ENCODE assay signal across 15 cellular contexts in the genomic region with DNA sequence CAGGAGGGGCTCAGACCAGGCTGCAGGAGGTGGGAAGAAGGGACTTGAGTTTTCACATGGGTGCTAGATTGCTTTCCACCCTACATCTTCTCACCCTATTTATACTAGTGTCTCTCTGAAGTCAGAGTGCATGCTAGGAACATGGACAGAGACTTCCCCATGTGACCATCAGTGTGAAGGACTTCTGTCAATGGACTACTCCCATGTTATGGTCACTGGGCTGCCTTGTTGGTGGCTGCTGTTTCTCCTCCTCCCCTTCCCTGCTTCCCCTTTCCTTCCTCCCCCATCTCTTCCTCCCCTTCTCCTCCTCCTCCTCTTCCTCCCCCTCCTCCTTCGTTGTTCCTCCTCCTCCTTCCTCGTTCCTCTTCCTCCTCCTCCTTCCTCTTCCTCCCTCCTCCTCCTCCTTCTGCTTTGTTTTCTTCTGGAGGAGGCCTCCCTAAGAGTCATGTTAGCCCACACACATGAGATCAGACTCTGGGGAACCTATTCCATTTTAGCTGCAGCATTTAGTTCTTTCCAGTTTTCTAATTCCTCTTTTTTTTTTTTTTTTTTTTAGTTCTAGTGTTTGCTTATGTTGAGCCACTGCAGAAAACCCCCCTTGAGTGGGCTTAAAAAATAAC. TPM values are rescaled to one million over a fixed set of nuclear protein-coding genes. Genes with fewer than 3 reads are reported as not detected.
DNase-seq lines count a peak whose midpoint lies in the region; ATAC-seq and TF ChIP-seq lines count a peak whose summit lies in the region.
"Had no signal": no experiment of that assay in that cellular context is flagged by ENCODE, and none has a peak within 500 bp of the region (broad histone marks: within the 10 kb centered on the region; RNA-seq: fewer than 3 reads in every experiment).

No MANE protein-coding gene starts in this region.

- peak overlapping the region; percentile 24 for H3K27ac Mint-ChIP-seq in activated CD4-positive, alpha-beta T cell treated with anti-CD3 and anti-CD28 coated beads, Interleukin-2, amount 10 ng/mL, durations not matched to agents 24 days and 14 days
- H3K27ac Mint-ChIP-seq in stimulated activated memory B cell treated with anti-CD40 and anti-IgM and Interleukin-4, amounts not matched to agents 10 μg/mL and 1 μg/mL and 100 μg/mL, for 72 hours = peak overlapping the region; percentile 76

- no TSS peak for BruUV-seq in PC-9 (replicated peaks; lab: Mats Ljungman, UMichigan)

- ATAC-seq in stimulated activated memory B cell treated with anti-CD40 and anti-IgM and Interleukin-4, amounts not matched to agents 10 μg/mL and 1 μg/mL and 100 μg/mL, for 72 hours = no peak
- ATAC-seq in HG02642 (IDR thresholded peaks at IDR 0.05; ENCODE audit: poor library complexity, unreplicated experiment) = no peak

- H2AFZ ChIP-seq in PC-9 = no peak overlapping the region

- no peaks in the 10 kb centered on the region for H3K79me2 ChIP-seq in PC-9 (ENCODE audit: low read depth)

- peaks cover 84% of the 10 kb centered on the region for H3K4me1 ChIP-seq in PC-9 (replicated peaks; ENCODE audit: insufficient read depth)

- no peak overlapping the region for H3K4me3 ChIP-seq in PC-9
- H3K4me3 ChIP-seq: stomach had no signal

- H3K36me3 ChIP-seq in PC-9 (ENCODE audit: low read depth) = no peaks in the 10 kb centered on the region
- H3K36me3 ChIP-seq: stomach had no signal

- no peaks in the 10 kb centered on the region for H3K9me3 ChIP-seq in PC-9 (ENCODE audit: insufficient read depth, low read depth)
- H3K9me3 ChIP-seq: stomach had no signal

- H3K27ac ChIP-seq in PC-9 = no peak overlapping the region; the same call in 1 of the 2 replicates
- H3K27ac ChIP-seq: stomach had no signal

- TF ChIP-seq CTCF in PC-9 (conservative IDR thresholded peaks at IDR 0.05) = no peak

- no peak overlapping the region for H3K4me2 ChIP-seq in PC-9

- POLR2A ChIA-PET in PC-9 (lab: Charles Lee; ENCODE audit: unreplicated experiment) = no interaction called here

- intact Hi-C loops in activated CD4-positive, alpha-beta T cell treated with anti-CD3 and anti-CD28 coated beads, Interleukin-2, amount 10 ng/mL, durations not matched to agents 24 days and 14 days (cut with micrococcal nuclease) = no loop called here
- intact Hi-C loops in PC-9 (cut with micrococcal nuclease; ENCODE audit: unreplicated experiment) = no loop called here

- H3K27me3 ChIP-seq in PC-9 (ENCODE audit: insufficient read depth, low read depth) = no peaks in the 10 kb centered on the region
- H3K27me3 ChIP-seq: stomach had no signal

- H3F3A ChIP-seq in PC-9 (ENCODE audit: insufficient read depth, low read depth) = peaks cover 53% of the 10 kb centered on the region

- peaks cover 2% of the 10 kb centered on the region for H3K27me3 Mint-ChIP-seq in activated CD4-positive, alpha-beta T cell treated with anti-CD3 and anti-CD28 coated beads, Interleukin-2, amount 10 ng/mL, durations not matched to agents 24 days and 14 days
- no peaks in the 10 kb centered on the region for H3K27me3 Mint-ChIP-seq in stimulated activated memory B cell treated with anti-CD40 and anti-IgM and Interleukin-4, amounts not matched to agents 10 μg/mL and 1 μg/mL and 100 μg/mL, for 72 hours

- no peak for DNase-seq in activated CD4-positive, alpha-beta T cell treated with anti-CD3 and anti-CD28 coated beads, Interleukin-2, amount 10 ng/mL, durations not matched to agents 24 days and 14 days
- no peak for DNase-seq in activated CD4-positive, alpha-beta T cell treated with anti-CD3 and anti-CD28 coated beads for 1 hour
- DNase-seq in OCI-M1 (lab: John Stamatoyannopoulos, UW) (peak; percentile 80), globus pallidus (ENCODE audit: low spot score) (peak; percentile 42), NCI-H526 treated with DMSO at 0.1 percent for 48 hours (lab: John Stamatoyannopoulos, UW) (no peak), PC-9 (no peak)
- DNase-seq: activated naive CD4-positive, alpha-beta T cell treated with Interleukin-2 at 50 U/mL for 16 hours; mesenchymal stem cell; NCI-H187; NCI-H524 treated with DMSO at 0.1 percent for 48 hours; SHP77; small intestine; stomach had no signal

- no peaks in the 10 kb centered on the region for H3K9me2 ChIP-seq in PC-9 (ENCODE audit: insufficient read depth)

- peaks cover 38% of the 10 kb centered on the region for H3K4me1 Mint-ChIP-seq in activated CD4-positive, alpha-beta T cell treated with anti-CD3 and anti-CD28 coated beads, Interleukin-2, amount 10 ng/mL, durations not matched to agents 24 days and 14 days
- H3K4me1 Mint-ChIP-seq in stimulated activated memory B cell treated with anti-CD40 and anti-IgM and Interleukin-4, amounts not matched to agents 10 μg/mL and 1 μg/mL and 100 μg/mL, for 72 hours = peaks cover 69% of the 10 kb centered on the region

- H3K36me3 Mint-ChIP-seq in activated CD4-positive, alpha-beta T cell treated with anti-CD3 and anti-CD28 coated beads, Interleukin-2, amount 10 ng/mL, durations not matched to agents 24 days and 14 days (ENCODE audit: low read depth) = no peaks in the 10 kb centered on the region
- no peaks in the 10 kb centered on the region for H3K36me3 Mint-ChIP-seq in stimulated activated memory B cell treated with anti-CD40 and anti-IgM and Interleukin-4, amounts not matched to agents 10 μg/mL and 1 μg/mL and 100 μg/mL, for 72 hours

- H3K9me3 Mint-ChIP-seq in activated CD4-positive, alpha-beta T cell treated with anti-CD3 and anti-CD28 coated beads, Interleukin-2, amount 10 ng/mL, durations not matched to agents 24 days and 14 days = no peaks in the 10 kb centered on the region
- no peaks in the 10 kb centered on the region for H3K9me3 Mint-ChIP-seq in stimulated activated memory B cell treated with anti-CD40 and anti-IgM and Interleukin-4, amounts not matched to agents 10 μg/mL and 1 μg/mL and 100 μg/mL, for 72 hours

- CTCF ChIA-PET in PC-9 (lab: Charles Lee) = no interaction called here

- no peaks in the 10 kb centered on the region for H4K20me1 ChIP-seq in PC-9 (ENCODE audit: insufficient read depth)

- H3K4me3 Mint-ChIP-seq in activated CD4-positive, alpha-beta T cell treated with anti-CD3 and anti-CD28 coated beads, Interleukin-2, amount 10 ng/mL, durations not matched to agents 24 days and 14 days = no peak overlapping the region
- H3K4me3 Mint-ChIP-seq in stimulated activated memory B cell treated with anti-CD40 and anti-IgM and Interleukin-4, amounts not matched to agents 10 μg/mL and 1 μg/mL and 100 μg/mL, for 72 hours = no peak overlapping the region

RNA-seq across cellular contexts. Expression of a gene that starts 35.8 kb away (rescaled TPM):
- 48.3 and 48.6 TPM in 2 replicates for total RNA-seq in activated CD4-positive, alpha-beta T cell treated with anti-CD3 and anti-CD28 coated beads, Interleukin-2, amount 10 ng/mL, durations not matched to agents 24 days and 14 days
- total RNA-seq in PC-9 (2021) = 21.2 and 23.4 TPM in 2 replicates

Comparison
In these comparisons a context has a peak if more than half of its experiments do, and no peak if none do; other contexts are left out.
1. DNase-seq: peak in OCI-M1 (single experiment) and globus pallidus (single experiment); none in activated CD4-positive, alpha-beta T cell treated with anti-CD3 and anti-CD28 coated beads, Interleukin-2, amount 10 ng/mL, durations not matched to agents 24 days and 14 days (single experiment), activated CD4-positive, alpha-beta T cell treated with anti-CD3 and anti-CD28 coated beads for 1 hour (single experiment), NCI-H526 treated with DMSO at 0.1 percent for 48 hours (single experiment) and PC-9 (0 of 2).